8 cellular contexts compared by ENCODE assay signal in genomic region chr2:234550511-234551107, GRCh38. TPM values are rescaled to one million over a fixed set of nuclear protein-coding genes. Genes with fewer than 3 reads are reported as not detected.
DNase-seq lines count a peak whose midpoint lies in the region; ATAC-seq and TF ChIP-seq lines count a peak whose summit lies in the region.
"Had no signal": no experiment of that assay in that cellular context is flagged by ENCODE, and none has a peak within 500 bp of the region (broad histone marks: within the 10 kb centered on the region; RNA-seq: fewer than 3 reads in every experiment).

No MANE protein-coding gene starts in this region.

- intact Hi-C loops in PC-9 (cut with micrococcal nuclease; ENCODE audit: unreplicated experiment): loop anchor here (1.0 to 10.0 kb wide), 13 partner anchors 122 to 1194 kb away; no protein-coding TSS in a partner anchor

- H3K79me2 ChIP-seq in Karpas-422 (ENCODE audit: low read length): no peaks in the 10 kb centered on the region
- H3K79me2 ChIP-seq in PC-9 (ENCODE audit: low read depth): no peaks in the 10 kb centered on the region
- H3K79me2 ChIP-seq in fibroblast of lung (ENCODE audit: control insufficient read depth, insufficient read depth, low read length): no peaks in the 10 kb centered on the region

- POLR2A ChIA-PET in PC-9 (lab: Charles Lee; ENCODE audit: unreplicated experiment): no interaction called here

- H3K4me3 Mint-ChIP-seq in activated T-cell treated with anti-CD3 and anti-CD28 coated beads, Interleukin-2, amount 50 U/mL, for 24 hours: no peak overlapping the region
- no peak overlapping the region for H3K4me3 Mint-ChIP-seq in nephron progenitor cell

- no peak overlapping the region for H3K9ac ChIP-seq in Karpas-422 (ENCODE audit: low read length)
- no peak overlapping the region for H3K9ac ChIP-seq in fibroblast of lung (ENCODE audit: insufficient read depth, low read length)

- peak; percentile 54 for ATAC-seq in thoracic aorta (ENCODE audit: insufficient number of reproducible peaks, low FRiP score, low read depth)

- peak; percentile 95 for TF ChIP-seq CTCF in GM12875 (IDR thresholded peaks at IDR 0.05; ENCODE audit: borderline replicate concordance, insufficient read depth, low read depth, low read length)
- TF ChIP-seq CTCF in PC-9 (conservative IDR thresholded peaks at IDR 0.05): peak; percentile 99
- TF ChIP-seq CTCF in fibroblast of lung (conservative IDR thresholded peaks at IDR 0.05 in 1 of 2, IDR thresholded peaks at IDR 0.05 in 1 of 2; ENCODE audit: low read depth in 1 of 2, low read length in 2 of 2): peak; percentile 94 to 97
- peak; percentile 92 for TF ChIP-seq CTCF in nephron progenitor cell (IDR thresholded peaks at IDR 0.05)
- TF ChIP-seq CTCF in thoracic aorta (IDR thresholded peaks at IDR 0.05): peak; percentile 93

- peaks cover 20% of the 10 kb centered on the region for H3K27me3 Mint-ChIP-seq in activated T-cell treated with anti-CD3 and anti-CD28 coated beads, Interleukin-2, amount 50 U/mL, for 24 hours
- peaks cover 19% of the 10 kb centered on the region for H3K27me3 Mint-ChIP-seq in nephron progenitor cell (ENCODE audit: low read depth, poor library complexity)

- H3K4me3 ChIP-seq in GM12875 (ENCODE audit: low read depth, low read length) (no peak overlapping the region), Karpas-422 (ENCODE audit: low read length) (no peak overlapping the region), PC-9 (no peak overlapping the region), fibroblast of lung (replicated peaks in 1 of 4; ENCODE audit: control extremely low read depth in 1 of 4, insufficient read depth in 1 of 4, low read depth in 3 of 4, low read length in 4 of 4) (no peak overlapping the region), thoracic aorta (no peak overlapping the region)

- H2AFZ ChIP-seq in Karpas-422 (ENCODE audit: low read length): peak overlapping the region; percentile 21; the same call in 1 of the 2 replicates
- H2AFZ ChIP-seq in PC-9: peak overlapping the region; percentile 10; the same call in 1 of the 2 replicates
- H2AFZ ChIP-seq in fibroblast of lung (ENCODE audit: low read length): peak overlapping the region; percentile 15

- H3K9me2 ChIP-seq in Karpas-422 (replicated peaks; ENCODE audit: insufficient read depth, low read length) (no peaks in the 10 kb centered on the region), PC-9 (ENCODE audit: insufficient read depth) (no peaks in the 10 kb centered on the region)

- CTCF ChIA-PET in PC-9 (lab: Charles Lee): interaction anchor here (1.0 kb wide), 1 partner anchor 557 kb away, joined by 3 read pairs; no protein-coding TSS in a partner anchor

- H3F3A ChIP-seq in PC-9 (ENCODE audit: insufficient read depth, low read depth): no peaks in the 10 kb centered on the region

- H3K4me2 ChIP-seq in Karpas-422 (ENCODE audit: low read depth, low read length, poor library complexity, severe bottlenecking) (no peak overlapping the region), PC-9 (peak overlapping the region; percentile 45), fibroblast of lung (ENCODE audit: extremely low read depth, insufficient read depth, low read length) (peak overlapping the region; percentile 39)

- no peaks in the 10 kb centered on the region for H3K36me3 ChIP-seq in Karpas-422 (ENCODE audit: insufficient read depth, low read length)
- H3K36me3 ChIP-seq in PC-9 (ENCODE audit: low read depth): no peaks in the 10 kb centered on the region
- H3K36me3 ChIP-seq in fibroblast of lung (ENCODE audit: control insufficient read depth, insufficient read depth, low read length): no peaks in the 10 kb centered on the region
- no peaks in the 10 kb centered on the region for H3K36me3 ChIP-seq in thoracic aorta
- H3K36me3 ChIP-seq: neutrophil had no signal

- H3K9me3 ChIP-seq in Karpas-422 (ENCODE audit: low read length): no peaks in the 10 kb centered on the region
- H3K9me3 ChIP-seq in PC-9 (ENCODE audit: insufficient read depth, low read depth): 0 out of 2 replicates have a peak, but pooled peaks cover 4% of the 10 kb centered on the region
- no peaks in the 10 kb centered on the region for H3K9me3 ChIP-seq in fibroblast of lung (ENCODE audit: control insufficient read depth, insufficient read depth, low read depth, low read length)
- no peaks in the 10 kb centered on the region for H3K9me3 ChIP-seq in thoracic aorta
- H3K9me3 ChIP-seq: neutrophil had no signal

- H4K20me1 ChIP-seq in Karpas-422 (ENCODE audit: insufficient read depth, low read depth, low read length) (no peaks in the 10 kb centered on the region), PC-9 (ENCODE audit: insufficient read depth) (no peaks in the 10 kb centered on the region), fibroblast of lung (ENCODE audit: control insufficient read depth, extremely low read depth, insufficient read depth, low read length) (no peaks in the 10 kb centered on the region)

- H3K4me1 ChIP-seq in Karpas-422 (ENCODE audit: low read length) (peaks cover 6% of the 10 kb centered on the region), PC-9 (replicated peaks; ENCODE audit: insufficient read depth) (peaks cover 11% of the 10 kb centered on the region), fibroblast of lung (ENCODE audit: control insufficient read depth, extremely low read depth, insufficient read depth, low read length) (no peaks in the 10 kb centered on the region), thoracic aorta (ENCODE audit: control insufficient read depth in 1 of 2, low read depth in 2 of 2) (no peaks in the 10 kb centered on the region)

- H3K4me1 Mint-ChIP-seq in activated T-cell treated with anti-CD3 and anti-CD28 coated beads, Interleukin-2, amount 50 U/mL, for 24 hours (ENCODE audit: low read depth): peaks cover 3% of the 10 kb centered on the region
- peaks cover 27% of the 10 kb centered on the region for H3K4me1 Mint-ChIP-seq in nephron progenitor cell

- H3K27ac ChIP-seq in Karpas-422 (ENCODE audit: low read length): no peak overlapping the region
- no peak overlapping the region for H3K27ac ChIP-seq in PC-9
- H3K27ac ChIP-seq in fibroblast of lung (ENCODE audit: insufficient read depth, low read length): no peak overlapping the region
- no peak overlapping the region for H3K27ac ChIP-seq in thoracic aorta
- H3K27ac ChIP-seq: neutrophil had no signal

- no TSS peak for BruUV-seq in PC-9 (replicated peaks; lab: Mats Ljungman, UMichigan)

- peaks cover 4% of the 10 kb centered on the region for H3K9me3 Mint-ChIP-seq in activated T-cell treated with anti-CD3 and anti-CD28 coated beads, Interleukin-2, amount 50 U/mL, for 24 hours
- H3K9me3 Mint-ChIP-seq in nephron progenitor cell: peaks cover 7% of the 10 kb centered on the region

- H3K27ac Mint-ChIP-seq in activated T-cell treated with anti-CD3 and anti-CD28 coated beads, Interleukin-2, amount 50 U/mL, for 24 hours: no peak overlapping the region
- no peak overlapping the region for H3K27ac Mint-ChIP-seq in nephron progenitor cell

- H3K27me3 ChIP-seq in Karpas-422 (ENCODE audit: low read length) (no peaks in the 10 kb centered on the region), PC-9 (ENCODE audit: insufficient read depth, low read depth) (no peaks in the 10 kb centered on the region), fibroblast of lung (ENCODE audit: control insufficient read depth, insufficient read depth, low read length) (no peaks in the 10 kb centered on the region), thoracic aorta (replicated peaks; ENCODE audit: insufficient read depth) (no peaks in the 10 kb centered on the region)

- no peaks in the 10 kb centered on the region for H3K36me3 Mint-ChIP-seq in activated T-cell treated with anti-CD3 and anti-CD28 coated beads, Interleukin-2, amount 50 U/mL, for 24 hours (ENCODE audit: low read depth)
- H3K36me3 Mint-ChIP-seq in nephron progenitor cell (ENCODE audit: low read depth): peaks cover 7% of the 10 kb centered on the region

- DNase-seq in Karpas-422 (peak; percentile 88), PC-9 (peak; percentile 74 to 85), fibroblast of lung (ENCODE audit: low read depth in 2 of 2) (peak; percentile 81 to 98), nephron progenitor cell (peak; percentile 69), thoracic aorta (ENCODE audit: low spot score) (peak; percentile 28)
- peak; percentile 64 for DNase-seq in activated T-cell treated with anti-CD3 and anti-CD28 coated beads, Interleukin-2, amount 50 U/mL, for 24 hours

RNA-seq across cellular contexts. Expression of gene ARL4C, which starts 53.7 kb away (rescaled TPM):
- total RNA-seq in Karpas-422 (2014; rRNA removed; shearing (Covaris generic); ENCODE audit: low replicate concordance): not detected in 2 replicates
- total RNA-seq in PC-9 (2021) (51.3 TPM in 2 replicates), fibroblast of lung (50.6 and 80.9 TPM in 2 replicates), thoracic aorta (10 to 100 TPM; 18.2 to 22.9 TPM)
- polyA plus RNA-seq in fibroblast of lung: 23.2 and 45.5 TPM in 2 replicates
- polyA plus RNA-seq in fibroblast of lung (2012): 27.3 and 58.5 TPM in 2 replicates
- polyA minus RNA-seq in fibroblast of lung (ENCODE audit: low replicate concordance): 7.7 and 21.0 TPM in 2 replicates

Comparison
In these comparisons a context has a peak if more than half of its experiments do, and no peak if none do; other contexts are left out.
1. DNase-seq: peak in every context shown above with its lines; median percentile 90 in fibroblast of lung; 88 in Karpas-422; 80 in PC-9; 69 in nephron progenitor cell; 64 in activated T-cell treated with anti-CD3 and anti-CD28 coated beads, Interleukin-2, amount 50 U/mL, for 24 hours; 28 in thoracic aorta.
2. RNA of gene ARL4C, which starts 53.7 kb away (total RNA-seq): 50.6 to 80.9 TPM in fibroblast of lung, 51.3 TPM in PC-9 and 18.2 to 22.9 TPM in thoracic aorta; not detected in Karpas-422; every median in the first group is over 10 times any median in the second.
3. Peak in every context shown above with its lines, with median percentiles within 50 percentile points of each other: CTCF ChIP-seq and H2AFZ ChIP-seq.